8 cellular contexts compared by ENCODE assay signal in genomic region chr12:75208851-75209781, GRCh38. TPM values are rescaled to one million over a fixed set of nuclear protein-coding genes. Genes with fewer than 3 reads are reported as not detected.
DNase-seq lines count a peak whose midpoint lies in the region; ATAC-seq and TF ChIP-seq lines count a peak whose summit lies in the region.

No MANE protein-coding gene starts in this region.

- H3K4me1 ChIP-seq in right lobe of liver: no peaks in the 10 kb centered on the region
- H3K4me1 ChIP-seq in gastroesophageal sphincter: peaks cover 0 to 8% (median 0%) of the 10 kb centered on the region in 3 donors

- TF ChIP-seq CTCF in AG10803 (conservative IDR thresholded peaks at IDR 0.05; ENCODE audit: low read length): no peak
- no peak for TF ChIP-seq CTCF in right lobe of liver (IDR thresholded peaks at IDR 0.05)
- no peak for TF ChIP-seq CTCF in gastroesophageal sphincter (IDR thresholded peaks at IDR 0.05)

- H3K9me3 ChIP-seq in right lobe of liver: no peaks in the 10 kb centered on the region
- peaks cover 0 to 7% (median 0%) of the 10 kb centered on the region in 3 donors for H3K9me3 ChIP-seq in gastroesophageal sphincter

- WGBS in right lobe of liver (ENCODE audit: insufficient coverage, low coverage, low lambda C conversion rate, missing lambda C conversion rate): 3% methylated on average over 11 of the region's 49 CpGs
- WGBS in gastroesophageal sphincter (ENCODE audit: low coverage in 1 of 2), 2 donors: 2 to 4% methylated on average over 4 to 12 of the region's 49 CpGs

- peak in 2 of 4 donors; percentile 22 to 47 for ATAC-seq in right lobe of liver
- no peak for ATAC-seq in gastroesophageal sphincter
- ATAC-seq in HG03457 (IDR thresholded peaks at IDR 0.05; ENCODE audit: unreplicated experiment): no peak

- no peak overlapping the region for H3K27ac ChIP-seq in right lobe of liver
- no peak overlapping the region for H3K27ac ChIP-seq in gastroesophageal sphincter

- peak; percentile 10 for DNase-seq in AG10803 (ENCODE audit: low read depth)
- peak; percentile 59 for DNase-seq in HuH-7.5 (ENCODE audit: low spot score)
- DNase-seq in astrocyte of the hippocampus (ENCODE audit: low read depth, low spot score): peak; percentile 79
- peak in 2 of 3 donors; percentile 18 to 37 for DNase-seq in right lobe of liver
- DNase-seq in SW 1271 (lab: John Stamatoyannopoulos, UW): no peak
- no peak for DNase-seq in HT-29 (ENCODE audit: low spot score)

- no peak overlapping the region; the same call in 1 of the 2 replicates for H3K4me3 ChIP-seq in AG10803 (ENCODE audit: low read length)
- H3K4me3 ChIP-seq in right lobe of liver: no peak overlapping the region
- no peak overlapping the region for H3K4me3 ChIP-seq in gastroesophageal sphincter

- TF ChIP-seq POLR2A in right lobe of liver (IDR thresholded peaks at IDR 0.05) (no peak), gastroesophageal sphincter (IDR thresholded peaks at IDR 0.05) (no peak)

- intact Hi-C loops in right lobe of liver (cut with DNase I): no loop called here

- no peak for TF ChIP-seq EP300 in gastroesophageal sphincter (IDR thresholded peaks at IDR 0.05)

- H3K36me3 ChIP-seq in right lobe of liver (no peaks in the 10 kb centered on the region), gastroesophageal sphincter (no peaks in the 10 kb centered on the region)

- H3K27me3 ChIP-seq in right lobe of liver (no peaks in the 10 kb centered on the region), gastroesophageal sphincter (peaks cover 50% of the 10 kb centered on the region)

RNA-seq across cellular contexts. Expression of gene KCNC2, which starts 0.5 kb away (rescaled TPM):
- total RNA-seq in right lobe of liver (under 1 TPM in 1 of 6 experiments, not detected in 5; 0.02 TPM), gastroesophageal sphincter (under 1 TPM in 1 of 4 donors, not detected in 3; 0.12 TPM)
- total RNA-seq in HT-29 (2014; rRNA removed; shearing (Covaris generic)): not detected in 2 replicates

Comparison
In these comparisons a context has a peak if more than half of its experiments do, and no peak if none do; other contexts are left out.
1. DNase-seq: peak in AG10803 (single experiment), HuH-7.5 (single experiment), astrocyte of the hippocampus (single experiment) and right lobe of liver (2 of 3); none in SW 1271 (0 of 2) and HT-29 (single experiment).